Comparison of ENCODE assay signal across 8 cellular contexts in genomic region chr15:22980189-22981136, GRCh38. TPM values are rescaled to one million over a fixed set of nuclear protein-coding genes. Genes with fewer than 3 reads are reported as not detected.
DNase-seq lines count a peak whose midpoint lies in the region; ATAC-seq and TF ChIP-seq lines count a peak whose summit lies in the region.

CYFIP1 (minus strand) TSS chr15:22980368; CDS start chr15:22947285, 33,083 bp downstream.

- intact Hi-C loops in activated CD8-positive, alpha-beta T cell treated with anti-CD3 and anti-CD28 coated beads for 36 hours (cut with micrococcal nuclease), result no loop called here

- no peaks in the 10 kb centered on the region for H3K27me3 ChIP-seq in suprapubic skin

- peak within 1 kb of the TSS; percentile 82 for H3K4me3 Mint-ChIP-seq in activated CD8-positive, alpha-beta T cell treated with anti-CD3 and anti-CD28 coated beads for 36 hours

- 8% methylated on average over 14 of the region's 99 CpGs for WGBS in suprapubic skin

- no peak for TF ChIP-seq CTCF in activated CD8-positive, alpha-beta T cell treated with anti-CD3 and anti-CD28 coated beads for 36 hours (IDR thresholded peaks at IDR 0.05)
- TF ChIP-seq CTCF in epithelial cell of proximal tubule (conservative IDR thresholded peaks at IDR 0.05; ENCODE audit: low read depth, low read length), result no peak
- no peak for TF ChIP-seq CTCF in suprapubic skin (IDR thresholded peaks at IDR 0.05)

- no peaks in the 10 kb centered on the region for H3K9me3 ChIP-seq in suprapubic skin

- DNase-seq in activated CD4-positive, CD25-positive, alpha-beta regulatory T cell treated with anti-CD3 and anti-CD28 coated beads, Interleukin-2, amount 50 U/mL, for 72 hours, result peak; percentile 47
- DNase-seq in activated CD4-positive, CD25-positive, alpha-beta regulatory T cell (lab: John Stamatoyannopoulos, UW), result no peak
- DNase-seq in HEK293T (ENCODE audit: extremely low spot score) (peak; percentile 73), NCI-H1930 (lab: John Stamatoyannopoulos, UW) (peak; percentile 34 to 37), epithelial cell of proximal tubule (ENCODE audit: low read depth) (no peak), midbrain (lab: John Stamatoyannopoulos, UW) (peak; percentile 50), suprapubic skin (ENCODE audit: low spot score in 2 of 2) (peak; percentile 88 to 90)
- peak; percentile 5 for DNase-seq in activated CD8-positive, alpha-beta T cell treated with anti-CD3 and anti-CD28 coated beads for 36 hours

- no peaks in the 10 kb centered on the region for H3K36me3 Mint-ChIP-seq in activated CD8-positive, alpha-beta T cell treated with anti-CD3 and anti-CD28 coated beads for 36 hours (ENCODE audit: low read depth)

- H3K9me3 Mint-ChIP-seq in activated CD8-positive, alpha-beta T cell treated with anti-CD3 and anti-CD28 coated beads for 36 hours, result no peaks in the 10 kb centered on the region

- H3K4me1 ChIP-seq in suprapubic skin, result peaks cover 23% of the 10 kb centered on the region

- no peak within 1 kb of the TSS for H3K27ac Mint-ChIP-seq in activated CD8-positive, alpha-beta T cell treated with anti-CD3 and anti-CD28 coated beads for 36 hours

- peak within 1 kb of the TSS; percentile 83 for H3K27ac ChIP-seq in suprapubic skin

- H3K4me1 Mint-ChIP-seq in activated CD8-positive, alpha-beta T cell treated with anti-CD3 and anti-CD28 coated beads for 36 hours (ENCODE audit: low read depth), result peaks cover 4% of the 10 kb centered on the region

- CTCF ChIA-PET in HEK293T (lab: Yijun Ruan, JAX), result no interaction called here
- CTCF ChIA-PET in activated CD8-positive, alpha-beta T cell treated with anti-CD3 and anti-CD28 coated beads for 36 hours (lab: Charles Lee), result interaction anchor here (1.3 kb wide), 1 partner anchor 59 kb away, joined by 3 read pairs; the partner anchor contains the start of gene TUBGCP5

- POLR2A ChIA-PET in HEK293T (lab: Yijun Ruan, JAX), result interaction anchor here (1.1 kb wide), 1 partner anchor 59 kb away, joined by 3 read pairs; the partner anchor contains the start of gene TUBGCP5
- POLR2A ChIA-PET in activated CD8-positive, alpha-beta T cell treated with anti-CD3 and anti-CD28 coated beads for 36 hours (lab: Charles Lee), result interaction anchor here (0.6 to 1.2 kb wide), 2 partner anchors 59 kb away, joined by 3 read pairs; partner anchors contain the start of gene TUBGCP5

- TF ChIP-seq POLR2A in suprapubic skin (IDR thresholded peaks at IDR 0.05), result no peak

- no peak for TF ChIP-seq EP300 in suprapubic skin (IDR thresholded peaks at IDR 0.05)

- peaks cover 13% of the 10 kb centered on the region for H3K27me3 Mint-ChIP-seq in activated CD8-positive, alpha-beta T cell treated with anti-CD3 and anti-CD28 coated beads for 36 hours

- H3K36me3 ChIP-seq in suprapubic skin, result no peaks in the 10 kb centered on the region

- peak; percentile 42 for ATAC-seq in activated CD8-positive, alpha-beta T cell treated with anti-CD3 and anti-CD28 coated beads for 36 hours

- peak within 1 kb of the TSS; percentile 97 for H3K4me3 ChIP-seq in epithelial cell of proximal tubule (ENCODE audit: low read depth, low read length)
- peak within 1 kb of the TSS; percentile 84 for H3K4me3 ChIP-seq in suprapubic skin

TF ChIP-seq in HEK293T, 16 proteins besides CTCF, POLR2A, EP300 and RAD21:
- TF ChIP-seq TARDBP (IDR thresholded peaks at IDR 0.05) (no peak), FOXM1 (IDR thresholded peaks at IDR 0.05; ENCODE audit: borderline replicate concordance) (no peak), PKNOX1 (IDR thresholded peaks at IDR 0.05) (no peak)

RNA-seq across cellular contexts. Expression of gene CYFIP1, which starts in this region (rescaled TPM):
- total RNA-seq in activated CD8-positive, alpha-beta T cell treated with anti-CD3 and anti-CD28 coated beads for 36 hours, result 10 to 100 TPM; 10.4 to 11.6 TPM
- 104 and 119 TPM in 2 replicates for total RNA-seq in epithelial cell of proximal tubule
- total RNA-seq in suprapubic skin, result 100 to 1,000 TPM in 2 of 4 donors, 10 to 100 TPM in 2; 77.5 to 106 (median 99.4) TPM

Comparison
In these comparisons a context has a peak if more than half of its experiments do, and no peak if none do; other contexts are left out.
1. DNase-seq: peak in activated CD4-positive, CD25-positive, alpha-beta regulatory T cell treated with anti-CD3 and anti-CD28 coated beads, Interleukin-2, amount 50 U/mL, for 72 hours (single experiment), HEK293T (single experiment), NCI-H1930 (2 of 2), activated CD8-positive, alpha-beta T cell treated with anti-CD3 and anti-CD28 coated beads for 36 hours (single experiment), midbrain (single experiment) and suprapubic skin (2 of 2); none in activated CD4-positive, CD25-positive, alpha-beta regulatory T cell (0 of 4) and epithelial cell of proximal tubule (single experiment).